10 cellular contexts compared by ENCODE assay signal in genomic region chr5:126490167-126490937, GRCh38.
DNase-seq lines count a peak whose midpoint lies in the region; ATAC-seq and TF ChIP-seq lines count a peak whose summit lies in the region.
"Had no signal": no experiment of that assay in that cellular context is flagged by ENCODE, and none has a peak within 500 bp of the region (broad histone marks: within the 10 kb centered on the region; RNA-seq: fewer than 3 reads in every experiment).

No MANE protein-coding gene starts in this region.

- H3K36me3 ChIP-seq in A673 (ENCODE audit: insufficient read depth, low read length, poor library complexity, severe bottlenecking): no peaks in the 10 kb centered on the region

- DNase-seq in A673 (ENCODE audit: low spot score) (peak; percentile 43), Kasumi-1 (lab: John Stamatoyannopoulos, UW) (peak; percentile 43 to 73), medulla oblongata (ENCODE audit: extremely low spot score) (peak; percentile 63), NCI-H187 (lab: John Stamatoyannopoulos, UW) (no peak), NCI-H774 (lab: John Stamatoyannopoulos, UW) (no peak)
- no peak for DNase-seq in activated T-cell treated with anti-CD3 and anti-CD28 coated beads, Interleukin-2, amount 50 U/mL, for 1 hour
- DNase-seq: activated CD4-positive, CD25-positive, alpha-beta regulatory T cell treated with anti-CD3 and anti-CD28 coated beads, Interleukin-2, amount 50 U/mL, for 72 hours; stimulated activated naive B cell treated with anti-CD40 and anti-IgM and Interleukin-4, amounts not matched to agents 10 μg/mL and 1 μg/mL and 100 μg/mL, for 72 hours had no signal

- H3K4me3 Mint-ChIP-seq in brain: peak overlapping the region in 2 of 5 experiments; percentile 8
- H3K4me3 Mint-ChIP-seq: stimulated activated naive B cell treated with anti-CD40 and anti-IgM and Interleukin-4, amounts not matched to agents 10 μg/mL and 1 μg/mL and 100 μg/mL, for 72 hours had no signal

- H3K27me3 Mint-ChIP-seq in brain: peaks cover 4% of the 10 kb centered on the region
- H3K27me3 Mint-ChIP-seq: stimulated activated naive B cell treated with anti-CD40 and anti-IgM and Interleukin-4, amounts not matched to agents 10 μg/mL and 1 μg/mL and 100 μg/mL, for 72 hours had no signal

- TF ChIP-seq CTCF in A673 (conservative IDR thresholded peaks at IDR 0.05; ENCODE audit: low read depth, low read length) (0 out of 2 replicates have a peak, but pooled peaks have one; percentile 13), brain (conservative IDR thresholded peaks at IDR 0.05) (peak; percentile 20 to 32)

- H3K27me3 ChIP-seq in A673 (replicated peaks; ENCODE audit: insufficient read depth, low read depth, low read length, poor library complexity): peaks cover 12% of the 10 kb centered on the region

- no peaks in the 10 kb centered on the region for H3K9me3 Mint-ChIP-seq in brain
- H3K9me3 Mint-ChIP-seq: stimulated activated naive B cell treated with anti-CD40 and anti-IgM and Interleukin-4, amounts not matched to agents 10 μg/mL and 1 μg/mL and 100 μg/mL, for 72 hours had no signal

- intact Hi-C loops in A673 (cut with micrococcal nuclease; ENCODE audit: unreplicated experiment): no loop called here

- H3K27ac ChIP-seq in A673 (ENCODE audit: low read depth, low read length, poor library complexity, severe bottlenecking): no peak overlapping the region

- peaks cover 16% of the 10 kb centered on the region for H3K4me1 ChIP-seq in A673 (ENCODE audit: insufficient read depth, low read length, poor library complexity, severe bottlenecking)

- peak overlapping the region in 4 of 5 experiments; percentile 42 to 91 (median 60) for H3K27ac Mint-ChIP-seq in brain
- H3K27ac Mint-ChIP-seq: stimulated activated naive B cell treated with anti-CD40 and anti-IgM and Interleukin-4, amounts not matched to agents 10 μg/mL and 1 μg/mL and 100 μg/mL, for 72 hours had no signal

- CTCF ChIA-PET in A673 (lab: Charles Lee): interaction anchor here (1.1 kb wide), 1 partner anchor 9 kb away, joined by 3 read pairs; no protein-coding TSS in a partner anchor

- no peaks in the 10 kb centered on the region for H3K36me3 Mint-ChIP-seq in brain

- POLR2A ChIA-PET in A673 (lab: Charles Lee; ENCODE audit: low non-redundant PET): interaction anchor here (0.7 kb wide), 1 partner anchor 63 kb away, joined by 3 read pairs; no protein-coding TSS in a partner anchor

- BruUV-seq in A673 (replicated peaks; lab: Mats Ljungman, UMichigan): no TSS peak

- H3K4me1 Mint-ChIP-seq in brain: peaks cover 36% of the 10 kb centered on the region
- H3K4me1 Mint-ChIP-seq: stimulated activated naive B cell treated with anti-CD40 and anti-IgM and Interleukin-4, amounts not matched to agents 10 μg/mL and 1 μg/mL and 100 μg/mL, for 72 hours had no signal

- no peaks in the 10 kb centered on the region for H3K9me3 ChIP-seq in A673 (ENCODE audit: low read depth, low read length, poor library complexity, severe bottlenecking)

- H3K4me3 ChIP-seq in A673 (ENCODE audit: low read depth, low read length, poor library complexity, severe bottlenecking): no peak overlapping the region

- no peak for ATAC-seq in GM21526 (IDR thresholded peaks at IDR 0.05; ENCODE audit: low FRiP score, unreplicated experiment)

Comparison
In these comparisons a context has a peak if more than half of its experiments do, and no peak if none do; other contexts are left out.
1. DNase-seq: peak in A673 (single experiment), Kasumi-1 (2 of 2) and medulla oblongata (single experiment); none in NCI-H187 (0 of 2), NCI-H774 (single experiment) and activated T-cell treated with anti-CD3 and anti-CD28 coated beads, Interleukin-2, amount 50 U/mL, for 1 hour (single experiment).